ENCODE assay signal across 21 cellular contexts in genomic region chr18:36762074-36762473, GRCh38.
DNase-seq lines count a peak whose midpoint lies in the region; TF ChIP-seq lines count a peak whose summit lies in the region.
"Had no signal": no experiment of that assay in that cellular context is flagged by ENCODE, and none has a peak within 500 bp of the region (broad histone marks: within the 10 kb centered on the region; RNA-seq: fewer than 3 reads in every experiment).

No MANE protein-coding gene starts in this region.

- no peak for TF ChIP-seq POLR2A in thyroid gland (IDR thresholded peaks at IDR 0.05)

- H3K27me3 ChIP-seq in thyroid gland = no peaks in the 10 kb centered on the region
- H3K27me3 ChIP-seq: Peyer's patch had no signal

- peak; percentile 14 for DNase-seq in activated CD4-positive, alpha-beta memory T cell treated with anti-CD3 and anti-CD28 coated beads for 36 hours
- no peak for DNase-seq in activated CD4-positive, alpha-beta memory T cell treated with anti-CD3 and anti-CD28 coated beads, Interleukin-2, amount 10 ng/mL, durations not matched to agents 7 days and 5 days
- peak; percentile 45 for DNase-seq in T-helper 2 cell treated with Interferon-gamma antibody and Interleukin-4, amounts not matched to agents 5 μg/mL and 100 μg/mL, for 36 hours (ENCODE audit: low spot score)
- DNase-seq in fibroblast of mammary gland (ENCODE audit: low read depth) = peak; percentile 18
- no peak for DNase-seq in NCI-H524 (lab: John Stamatoyannopoulos, UW)
- no peak for DNase-seq in NOMO-1 treated with DMSO at 0.1 percent for 48 hours (lab: John Stamatoyannopoulos, UW; ENCODE audit: unreplicated experiment)
- no peak for DNase-seq in thyroid gland
- DNase-seq in Calu3 = no peak
- DNase-seq: 8988T, DMS 273 treated with DMSO at 0.1 percent for 48 hours, DND-41, GDM1, H9, NCI-H1417 treated with DMSO at 0.1 percent for 48 hours, NCI-H2029, NCI-H2171 treated with DMSO at 0.1 percent for 48 hours, NCI-H446, NCI-H69, Peyer's patch had no signal

- H3K4me1 ChIP-seq in thyroid gland = no peaks in the 10 kb centered on the region
- H3K4me1 ChIP-seq: Peyer's patch had no signal

- no peaks in the 10 kb centered on the region for H3K9me3 ChIP-seq in thyroid gland
- H3K9me3 ChIP-seq: Peyer's patch had no signal

- no peak overlapping the region for H3K4me3 ChIP-seq in fibroblast of mammary gland (ENCODE audit: control insufficient read depth, low read depth, low read length)
- no peak overlapping the region for H3K4me3 ChIP-seq in thyroid gland (replicated peaks in 1 of 3)
- H3K4me3 ChIP-seq: Peyer's patch had no signal

- no peaks in the 10 kb centered on the region for H3K9me3 Mint-ChIP-seq in activated CD4-positive, alpha-beta memory T cell treated with anti-CD3 and anti-CD28 coated beads for 36 hours
- no peaks in the 10 kb centered on the region for H3K9me3 Mint-ChIP-seq in activated CD4-positive, alpha-beta memory T cell treated with anti-CD3 and anti-CD28 coated beads, Interleukin-2, amount 10 ng/mL, durations not matched to agents 7 days and 5 days
- no peaks in the 10 kb centered on the region for H3K9me3 Mint-ChIP-seq in T-helper 2 cell treated with Interferon-gamma antibody and Interleukin-4, amounts not matched to agents 5 μg/mL and 100 μg/mL, for 36 hours
- no peaks in the 10 kb centered on the region for H3K9me3 Mint-ChIP-seq in Calu3 (ENCODE audit: low read depth, unreplicated experiment)
- H3K9me3 Mint-ChIP-seq: H9 had no signal

- intact Hi-C loops in activated CD4-positive, alpha-beta memory T cell treated with anti-CD3 and anti-CD28 coated beads for 36 hours (cut with micrococcal nuclease) = no loop called here
- intact Hi-C loops in thyroid gland (cut with DNase I) = no loop called here
- intact Hi-C loops in Calu3 (cut with micrococcal nuclease; ENCODE audit: unreplicated experiment) = no loop called here

- H3K4me3 Mint-ChIP-seq in activated CD4-positive, alpha-beta memory T cell treated with anti-CD3 and anti-CD28 coated beads for 36 hours = no peak overlapping the region
- no peak overlapping the region for H3K4me3 Mint-ChIP-seq in activated CD4-positive, alpha-beta memory T cell treated with anti-CD3 and anti-CD28 coated beads, Interleukin-2, amount 10 ng/mL, durations not matched to agents 7 days and 5 days
- H3K4me3 Mint-ChIP-seq in T-helper 2 cell treated with Interferon-gamma antibody and Interleukin-4, amounts not matched to agents 5 μg/mL and 100 μg/mL, for 36 hours = no peak overlapping the region
- no peak overlapping the region for H3K4me3 Mint-ChIP-seq in Calu3 (ENCODE audit: low read depth, unreplicated experiment)
- H3K4me3 Mint-ChIP-seq: B cell, H9 had no signal

- H3K27me3 Mint-ChIP-seq in activated CD4-positive, alpha-beta memory T cell treated with anti-CD3 and anti-CD28 coated beads for 36 hours = peaks cover 5% of the 10 kb centered on the region
- no peaks in the 10 kb centered on the region for H3K27me3 Mint-ChIP-seq in activated CD4-positive, alpha-beta memory T cell treated with anti-CD3 and anti-CD28 coated beads, Interleukin-2, amount 10 ng/mL, durations not matched to agents 7 days and 5 days
- no peaks in the 10 kb centered on the region for H3K27me3 Mint-ChIP-seq in T-helper 2 cell treated with Interferon-gamma antibody and Interleukin-4, amounts not matched to agents 5 μg/mL and 100 μg/mL, for 36 hours (ENCODE audit: low read depth)
- no peaks in the 10 kb centered on the region for H3K27me3 Mint-ChIP-seq in Calu3 (ENCODE audit: unreplicated experiment)

- 92 to 95% methylated on average over 2 of the region's 2 CpGs for WGBS in thyroid gland, 2 donors

- H3K36me3 Mint-ChIP-seq in activated CD4-positive, alpha-beta memory T cell treated with anti-CD3 and anti-CD28 coated beads for 36 hours = no peaks in the 10 kb centered on the region
- no peaks in the 10 kb centered on the region for H3K36me3 Mint-ChIP-seq in activated CD4-positive, alpha-beta memory T cell treated with anti-CD3 and anti-CD28 coated beads, Interleukin-2, amount 10 ng/mL, durations not matched to agents 7 days and 5 days (ENCODE audit: low read depth)
- H3K36me3 Mint-ChIP-seq in T-helper 2 cell treated with Interferon-gamma antibody and Interleukin-4, amounts not matched to agents 5 μg/mL and 100 μg/mL, for 36 hours (ENCODE audit: low read depth) = no peaks in the 10 kb centered on the region
- no peaks in the 10 kb centered on the region for H3K36me3 Mint-ChIP-seq in Calu3 (ENCODE audit: insufficient read depth, unreplicated experiment)

- no TSS peak for BruUV-seq in Calu3 (replicated peaks; lab: Mats Ljungman, UMichigan)

- POLR2A ChIA-PET in activated CD4-positive, alpha-beta memory T cell treated with anti-CD3 and anti-CD28 coated beads for 36 hours (lab: Charles Lee) = no interaction called here
- POLR2A ChIA-PET in activated CD4-positive, alpha-beta memory T cell treated with anti-CD3 and anti-CD28 coated beads, Interleukin-2, amount 10 ng/mL, durations not matched to agents 7 days and 5 days (lab: Charles Lee) = no interaction called here

- H3K27ac ChIP-seq in thyroid gland = no peak overlapping the region
- H3K27ac ChIP-seq: KMS-11, Peyer's patch had no signal

- no peak overlapping the region for H3K27ac Mint-ChIP-seq in activated CD4-positive, alpha-beta memory T cell treated with anti-CD3 and anti-CD28 coated beads for 36 hours
- H3K27ac Mint-ChIP-seq in activated CD4-positive, alpha-beta memory T cell treated with anti-CD3 and anti-CD28 coated beads, Interleukin-2, amount 10 ng/mL, durations not matched to agents 7 days and 5 days = no peak overlapping the region
- H3K27ac Mint-ChIP-seq in T-helper 2 cell treated with Interferon-gamma antibody and Interleukin-4, amounts not matched to agents 5 μg/mL and 100 μg/mL, for 36 hours = no peak overlapping the region
- H3K27ac Mint-ChIP-seq in Calu3 (ENCODE audit: unreplicated experiment) = no peak overlapping the region
- H3K27ac Mint-ChIP-seq: B cell, H9 had no signal

- CTCF ChIA-PET in activated CD4-positive, alpha-beta memory T cell treated with anti-CD3 and anti-CD28 coated beads for 36 hours (lab: Charles Lee) = no interaction called here
- CTCF ChIA-PET in activated CD4-positive, alpha-beta memory T cell treated with anti-CD3 and anti-CD28 coated beads, Interleukin-2, amount 10 ng/mL, durations not matched to agents 7 days and 5 days (lab: Charles Lee) = no interaction called here
- CTCF ChIA-PET in Calu3 (lab: Charles Lee) = no interaction called here

- no peaks in the 10 kb centered on the region for H3K4me1 Mint-ChIP-seq in activated CD4-positive, alpha-beta memory T cell treated with anti-CD3 and anti-CD28 coated beads for 36 hours (ENCODE audit: low read depth)
- no peaks in the 10 kb centered on the region for H3K4me1 Mint-ChIP-seq in activated CD4-positive, alpha-beta memory T cell treated with anti-CD3 and anti-CD28 coated beads, Interleukin-2, amount 10 ng/mL, durations not matched to agents 7 days and 5 days
- H3K4me1 Mint-ChIP-seq in T-helper 2 cell treated with Interferon-gamma antibody and Interleukin-4, amounts not matched to agents 5 μg/mL and 100 μg/mL, for 36 hours (ENCODE audit: low read depth) = peaks cover 10% of the 10 kb centered on the region
- no peaks in the 10 kb centered on the region for H3K4me1 Mint-ChIP-seq in Calu3 (ENCODE audit: low read depth, unreplicated experiment)
- H3K4me1 Mint-ChIP-seq: B cell had no signal

- no peaks in the 10 kb centered on the region for H3K36me3 ChIP-seq in thyroid gland
- H3K36me3 ChIP-seq: Peyer's patch had no signal

- TF ChIP-seq CTCF in fibroblast of mammary gland (conservative IDR thresholded peaks at IDR 0.05; ENCODE audit: control insufficient read depth, insufficient read depth, low read depth, low read length) = no peak
- no peak for TF ChIP-seq CTCF in thyroid gland (IDR thresholded peaks at IDR 0.05)
- no peak for TF ChIP-seq CTCF in Calu3 (IDR thresholded peaks at IDR 0.05; ENCODE audit: unreplicated experiment)

Comparison
In these comparisons a context has a peak if more than half of its experiments do, and no peak if none do; other contexts are left out.
1. DNase-seq: peak in activated CD4-positive, alpha-beta memory T cell treated with anti-CD3 and anti-CD28 coated beads for 36 hours (single experiment), T-helper 2 cell treated with Interferon-gamma antibody and Interleukin-4, amounts not matched to agents 5 μg/mL and 100 μg/mL, for 36 hours (single experiment) and fibroblast of mammary gland (single experiment); none in activated CD4-positive, alpha-beta memory T cell treated with anti-CD3 and anti-CD28 coated beads, Interleukin-2, amount 10 ng/mL, durations not matched to agents 7 days and 5 days (single experiment), NCI-H524 (0 of 2), NOMO-1 treated with DMSO at 0.1 percent for 48 hours (single experiment), thyroid gland (0 of 2) and Calu3 (single experiment).